9 cellular contexts compared by ENCODE assay signal in the genomic region with DNA sequence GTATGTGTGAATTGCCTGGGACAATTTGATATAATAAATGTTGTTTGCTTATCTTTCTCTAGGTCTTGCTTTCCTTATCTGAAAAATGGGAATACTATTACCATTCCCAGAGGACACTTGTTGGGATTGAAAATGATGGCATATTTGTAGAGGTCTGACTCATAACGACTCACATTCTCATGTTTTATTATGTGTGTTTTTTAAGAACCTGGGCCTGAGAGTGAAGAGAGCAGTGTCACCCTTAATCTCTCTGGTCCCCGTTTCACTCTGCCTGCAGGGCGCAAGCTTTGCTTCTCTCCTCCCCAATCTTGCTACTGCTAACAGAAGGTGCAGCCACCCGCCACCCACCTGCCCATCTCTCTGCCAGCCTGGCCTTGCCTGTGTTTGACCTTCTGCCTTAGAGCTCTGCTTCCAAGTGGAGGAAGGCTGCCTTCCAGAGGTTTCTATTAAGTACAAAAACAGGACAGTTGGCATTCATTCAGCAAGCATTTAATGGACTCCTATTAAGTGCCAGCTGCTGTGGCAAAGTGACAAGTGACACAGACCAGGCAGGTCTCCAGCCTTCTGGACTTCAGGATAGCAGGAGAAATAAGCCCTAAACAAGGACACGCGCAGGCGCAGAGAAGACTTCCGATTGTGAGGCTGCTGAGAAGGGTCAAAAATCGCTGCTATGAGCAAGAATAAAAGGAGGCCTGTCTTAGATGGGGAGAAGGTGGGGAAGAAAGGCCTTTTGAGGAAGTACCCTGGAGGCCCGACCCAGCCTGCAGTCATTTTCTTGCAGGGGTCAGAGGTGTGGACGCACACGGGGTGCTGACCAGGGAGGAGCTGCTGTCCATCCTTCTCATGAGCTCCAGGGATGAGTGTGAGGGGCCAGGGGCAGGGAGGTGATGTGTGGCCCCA.
DNase-seq lines count a peak whose midpoint lies in the region; ATAC-seq and TF ChIP-seq lines count a peak whose summit lies in the region.
"Had no signal": no experiment of that assay in that cellular context is flagged by ENCODE, and none has a peak within 500 bp of the region (broad histone marks: within the 10 kb centered on the region; RNA-seq: fewer than 3 reads in every experiment).

No MANE protein-coding gene starts in this region.

- H3K27me3 ChIP-seq in HCT116 (ENCODE audit: insufficient read depth, low read length) (no peaks in the 10 kb centered on the region), GM23338 (ENCODE audit: insufficient read depth) (no peaks in the 10 kb centered on the region)

- TF ChIP-seq RAD21 in HCT116 (IDR thresholded peaks at IDR 0.05; ENCODE audit: low read depth), result peak; percentile 20; the same call in 1 of the 2 replicates

- H3F3A ChIP-seq in GM23338 (replicated peaks; ENCODE audit: low read depth), result no peaks in the 10 kb centered on the region

- RAD21 ChIA-PET in HCT116 (lab: Charles Lee; ENCODE audit: low non-redundant PET in 1 of 2, low total read pairs in 2 of 2, uncharacterized antibody in 2 of 2, unreplicated experiment in 2 of 2), result interaction anchor here in 1 of 2 experiments (0.6 kb wide), 1 partner anchor 99 kb away, joined by 8 read pairs; no protein-coding TSS in a partner anchor

- peaks cover 16% of the 10 kb centered on the region for H3K4me1 Mint-ChIP-seq in activated T-helper 17 cell treated with anti-CD3 and anti-CD28 coated beads, Interleukin-2, amount 50 U/mL, for 72 hours
- peaks cover 14% of the 10 kb centered on the region for H3K4me1 Mint-ChIP-seq in GM23338

- H3K79me2 ChIP-seq in HCT116 (ENCODE audit: insufficient read depth, low read length), result no peaks in the 10 kb centered on the region
- no peaks in the 10 kb centered on the region for H3K79me2 ChIP-seq in GM23338 (replicated peaks; ENCODE audit: insufficient read depth)

- H3K36me3 ChIP-seq in HCT116 (ENCODE audit: control insufficient read depth in 1 of 2, insufficient read depth in 2 of 2, low read length in 2 of 2), result no peaks in the 10 kb centered on the region
- H3K36me3 ChIP-seq in GM23338 (ENCODE audit: insufficient read depth), result no peaks in the 10 kb centered on the region

- H3K9me3 Mint-ChIP-seq in activated T-helper 17 cell treated with anti-CD3 and anti-CD28 coated beads, Interleukin-2, amount 50 U/mL, for 72 hours, result no peaks in the 10 kb centered on the region
- no peaks in the 10 kb centered on the region for H3K9me3 Mint-ChIP-seq in GM23338

- peaks cover 0 to 15% of the 10 kb centered on the region in 2 experiments; a peak in 2 of 4 replicates for H3K4me1 ChIP-seq in HCT116 (ENCODE audit: control insufficient read depth in 1 of 2, insufficient read depth in 2 of 2, low read length in 2 of 2)
- H3K4me1 ChIP-seq in GM23338 (ENCODE audit: insufficient read depth), result no peaks in the 10 kb centered on the region

- H3K27ac ChIP-seq in HCT116 (ENCODE audit: low read depth, low read length) (no peak overlapping the region), GM23338 (ENCODE audit: low read depth) (no peak overlapping the region)

- H2AFZ ChIP-seq in HCT116 (ENCODE audit: low read depth, low read length, poor library complexity, severe bottlenecking) (no peak overlapping the region), GM23338 (no peak overlapping the region)

- DNase-seq in AG04449 (ENCODE audit: low read depth, low spot score) (peak; percentile 17), HCT116 (ENCODE audit: low read depth, low spot score) (no peak), left ventricle myocardium superior (peak; percentile 85), GM23338 (ENCODE audit: low spot score) (no peak), SHP77 treated with DMSO at 0.1 percent for 48 hours (lab: John Stamatoyannopoulos, UW) (no peak), NCI-H2081 (lab: John Stamatoyannopoulos, UW) (no peak)
- DNase-seq: central memory CD4-positive, alpha-beta T cell had no signal

- no peak for TF ChIP-seq POLR2A in HCT116 (IDR thresholded peaks at IDR 0.05; ENCODE audit: borderline replicate concordance, extremely low read depth, insufficient read depth, insufficient read length)

- peaks cover 8% of the 10 kb centered on the region for H3K27me3 Mint-ChIP-seq in activated T-helper 17 cell treated with anti-CD3 and anti-CD28 coated beads, Interleukin-2, amount 50 U/mL, for 72 hours
- H3K27me3 Mint-ChIP-seq in GM23338 (ENCODE audit: insufficient read depth, low read depth, poor library complexity), result peaks cover 2% of the 10 kb centered on the region

- no peaks in the 10 kb centered on the region for H4K20me1 ChIP-seq in HCT116 (ENCODE audit: insufficient read depth)
- no peaks in the 10 kb centered on the region for H4K20me1 ChIP-seq in GM23338 (replicated peaks; ENCODE audit: insufficient read depth)

- no peaks in the 10 kb centered on the region for H3K36me3 Mint-ChIP-seq in activated T-helper 17 cell treated with anti-CD3 and anti-CD28 coated beads, Interleukin-2, amount 50 U/mL, for 72 hours (ENCODE audit: low read depth)
- H3K36me3 Mint-ChIP-seq in GM23338 (ENCODE audit: low read depth), result no peaks in the 10 kb centered on the region

- ATAC-seq in HCT116 (peak; percentile 68), left ventricle myocardium superior (peak; percentile 94), HG03520 (IDR thresholded peaks at IDR 0.05; ENCODE audit: unreplicated experiment) (no peak), GM23338 (no peak)
- peak; percentile 22 for ATAC-seq in activated T-helper 17 cell treated with anti-CD3 and anti-CD28 coated beads, Interleukin-2, amount 50 U/mL, for 72 hours (replicated peaks)

- POLR2A ChIA-PET in AG04449 (lab: Yijun Ruan, JAX), result interaction anchor here (0.7 kb wide), 1 partner anchor 34 kb away, joined by 3 read pairs; no protein-coding TSS in a partner anchor
- POLR2A ChIA-PET in HCT116 (lab: Charles Lee), result no interaction called here

- no peak overlapping the region for H3K4me3 Mint-ChIP-seq in activated T-helper 17 cell treated with anti-CD3 and anti-CD28 coated beads, Interleukin-2, amount 50 U/mL, for 72 hours
- no peak overlapping the region for H3K4me3 Mint-ChIP-seq in GM23338

- H3K9me3 ChIP-seq in HCT116 (ENCODE audit: control insufficient read depth in 1 of 2, insufficient read depth in 1 of 2, low read depth in 1 of 2, low read length in 2 of 2), result no peaks in the 10 kb centered on the region

- H3K27ac Mint-ChIP-seq in activated T-helper 17 cell treated with anti-CD3 and anti-CD28 coated beads, Interleukin-2, amount 50 U/mL, for 72 hours, result no peak overlapping the region
- H3K27ac Mint-ChIP-seq in GM23338, result no peak overlapping the region

- H3K9ac ChIP-seq in HCT116 (ENCODE audit: low read length), result 0 out of 2 replicates have a peak overlapping the region, but pooled peaks have one; percentile 8

- intact Hi-C loops in HCT116 (cut with micrococcal nuclease), result no loop called here
- intact Hi-C loops in left ventricle myocardium superior (cut with micrococcal nuclease), result no loop called here

- CTCF ChIA-PET in AG04449 (lab: Yijun Ruan, JAX), result interaction anchor here (1.3 to 19.5 kb wide), 4 partner anchors 35 to 327 kb away, joined by 3 to 453 read pairs (median 4); no protein-coding TSS in a partner anchor
- CTCF ChIA-PET in HCT116 (lab: Charles Lee), result no interaction called here

- TF ChIP-seq CTCF in AG04449 (IDR thresholded peaks at IDR 0.05; ENCODE audit: insufficient read depth, low read length, missing control alignments), result no peak
- no peak for TF ChIP-seq CTCF in HCT116 (IDR thresholded peaks at IDR 0.05 in 2 of 3, conservative IDR thresholded peaks at IDR 0.05 in 1 of 3; ENCODE audit: borderline replicate concordance in 1 of 3, insufficient read depth in 1 of 3, low read depth in 2 of 3, low read length in 2 of 3)
- TF ChIP-seq CTCF in GM23338 (conservative IDR thresholded peaks at IDR 0.05; ENCODE audit: low read depth in 2 of 2), result no peak

- BruUV-seq in HCT116 (replicated peaks; lab: Mats Ljungman, UMichigan), result no TSS peak

- peak overlapping the region; percentile 52 for H3K4me2 ChIP-seq in HCT116 (ENCODE audit: low read length)
- H3K4me2 ChIP-seq in GM23338, result no peak overlapping the region

- H3K9me2 ChIP-seq in HCT116 (ENCODE audit: insufficient read depth) (no peaks in the 10 kb centered on the region), GM23338 (ENCODE audit: insufficient read depth) (no peaks in the 10 kb centered on the region)

- H3K4me3 ChIP-seq in AG04449 (ENCODE audit: low read depth, low read length) (no peak overlapping the region), HCT116 (replicated peaks in 1 of 2; ENCODE audit: low read depth in 1 of 2, low read length in 2 of 2) (no peak overlapping the region), GM23338 (no peak overlapping the region)

TF ChIP-seq in HCT116, 20 proteins besides CTCF, POLR2A, EP300 and RAD21:
- TF ChIP-seq FOSL1 (IDR thresholded peaks at IDR 0.05; ENCODE audit: low read depth), result peak; percentile 86
- no peak for TF ChIP-seq CBX3 (IDR thresholded peaks at IDR 0.05; ENCODE audit: low read depth)
- TF ChIP-seq JUND (IDR thresholded peaks at IDR 0.05), result 0 out of 2 replicates have a peak, but pooled peaks have one; percentile 22
- peak; percentile 24; the same call in 1 of the 2 replicates for TF ChIP-seq SP1 (IDR thresholded peaks at IDR 0.05; ENCODE audit: low read depth)
TF ChIP-seq in HCT116: peak in this region for 3.

TF ChIP-seq in GM23338, 12 proteins besides CTCF, POLR2A, EP300 and RAD21 (continues in another document):
- TF ChIP-seq ZNF331 (CRISPR knock-in tag; IDR thresholded peaks at IDR 0.05; ENCODE audit: low read depth), result no peak
- TF ChIP-seq EZH2 (IDR thresholded peaks at IDR 0.05; ENCODE audit: low read depth, unreplicated experiment), result no peak
- TF ChIP-seq, protein P1, sequence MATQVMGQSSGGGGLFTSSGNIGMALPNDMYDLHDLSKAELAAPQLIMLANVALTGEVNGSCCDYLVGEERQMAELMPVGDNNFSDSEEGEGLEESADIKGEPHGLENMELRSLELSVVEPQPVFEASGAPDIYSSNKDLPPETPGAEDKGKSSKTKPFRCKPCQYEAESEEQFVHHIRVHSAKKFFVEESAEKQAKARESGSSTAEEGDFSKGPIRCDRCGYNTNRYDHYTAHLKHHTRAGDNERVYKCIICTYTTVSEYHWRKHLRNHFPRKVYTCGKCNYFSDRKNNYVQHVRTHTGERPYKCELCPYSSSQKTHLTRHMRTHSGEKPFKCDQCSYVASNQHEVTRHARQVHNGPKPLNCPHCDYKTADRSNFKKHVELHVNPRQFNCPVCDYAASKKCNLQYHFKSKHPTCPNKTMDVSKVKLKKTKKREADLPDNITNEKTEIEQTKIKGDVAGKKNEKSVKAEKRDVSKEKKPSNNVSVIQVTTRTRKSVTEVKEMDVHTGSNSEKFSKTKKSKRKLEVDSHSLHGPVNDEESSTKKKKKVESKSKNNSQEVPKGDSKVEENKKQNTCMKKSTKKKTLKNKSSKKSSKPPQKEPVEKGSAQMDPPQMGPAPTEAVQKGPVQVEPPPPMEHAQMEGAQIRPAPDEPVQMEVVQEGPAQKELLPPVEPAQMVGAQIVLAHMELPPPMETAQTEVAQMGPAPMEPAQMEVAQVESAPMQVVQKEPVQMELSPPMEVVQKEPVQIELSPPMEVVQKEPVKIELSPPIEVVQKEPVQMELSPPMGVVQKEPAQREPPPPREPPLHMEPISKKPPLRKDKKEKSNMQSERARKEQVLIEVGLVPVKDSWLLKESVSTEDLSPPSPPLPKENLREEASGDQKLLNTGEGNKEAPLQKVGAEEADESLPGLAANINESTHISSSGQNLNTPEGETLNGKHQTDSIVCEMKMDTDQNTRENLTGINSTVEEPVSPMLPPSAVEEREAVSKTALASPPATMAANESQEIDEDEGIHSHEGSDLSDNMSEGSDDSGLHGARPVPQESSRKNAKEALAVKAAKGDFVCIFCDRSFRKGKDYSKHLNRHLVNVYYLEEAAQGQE (IDR thresholded peaks at IDR 0.05; ENCODE audit: unreplicated experiment), result no peak

Comparison
In these comparisons a context has a peak if more than half of its experiments do, and no peak if none do; other contexts are left out.
1. DNase-seq: peak in AG04449 (single experiment) and left ventricle myocardium superior (single experiment); none in HCT116 (single experiment), GM23338 (single experiment), SHP77 treated with DMSO at 0.1 percent for 48 hours (single experiment) and NCI-H2081 (0 of 2).
2. ATAC-seq: peak in HCT116 (single experiment), activated T-helper 17 cell treated with anti-CD3 and anti-CD28 coated beads, Interleukin-2, amount 50 U/mL, for 72 hours (single experiment) and left ventricle myocardium superior (single experiment); none in HG03520 (single experiment) and GM23338 (single experiment).